Comparison of ENCODE assay signal across 20 cellular contexts in the genomic region with DNA sequence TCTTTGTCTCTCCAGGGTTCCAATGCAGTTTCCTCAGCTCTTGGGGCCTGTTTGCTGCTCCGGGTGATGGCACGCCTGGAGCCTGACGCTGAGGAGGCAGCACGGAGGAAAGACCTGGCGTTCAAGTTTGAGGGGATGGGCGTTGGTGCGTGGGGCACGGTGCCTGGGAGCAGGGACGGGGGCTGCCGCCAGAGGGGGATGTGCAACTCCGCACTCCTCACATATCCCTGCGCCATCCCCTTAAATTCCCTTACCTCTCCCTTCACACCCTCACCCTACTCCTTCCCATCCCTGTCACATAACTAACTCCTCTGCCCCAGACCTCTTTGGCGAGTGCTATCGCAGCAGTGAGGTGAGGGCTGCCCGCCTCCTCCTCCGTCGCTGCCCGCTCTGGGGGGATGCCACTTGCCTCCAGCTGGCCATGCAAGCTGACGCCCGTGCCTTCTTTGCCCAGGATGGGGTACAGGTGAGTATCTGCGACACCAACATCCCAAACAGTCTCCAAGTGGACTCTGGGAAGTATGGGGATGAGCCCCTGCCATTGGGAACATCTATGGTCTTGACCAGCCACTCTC. TPM values are rescaled to one million over a fixed set of nuclear protein-coding genes. Genes with fewer than 3 reads are reported as not detected.
A peak's percentile ranks its signal among the peaks of the same experiment; 100 is the strongest.
DNase-seq lines count a peak whose midpoint lies in the region; ATAC-seq and TF ChIP-seq lines count a peak whose summit lies in the region.
"Had no signal": no experiment of that assay in that cellular context is flagged by ENCODE, and none has a peak within 500 bp of the region (broad histone marks: within the 10 kb centered on the region; RNA-seq: fewer than 3 reads in every experiment).

No MANE protein-coding gene starts in this region.

- H3K36me3 ChIP-seq in GM23338 (ENCODE audit: insufficient read depth): no peaks in the 10 kb centered on the region
- H3K36me3 ChIP-seq in Loucy (ENCODE audit: insufficient read depth, low read length): no peaks in the 10 kb centered on the region
- no peaks in the 10 kb centered on the region for H3K36me3 ChIP-seq in parathyroid adenoma (ENCODE audit: control insufficient read depth, insufficient read depth, low read length)

- H3K9me2 ChIP-seq in GM23338 (ENCODE audit: insufficient read depth): no peaks in the 10 kb centered on the region
- no peaks in the 10 kb centered on the region for H3K9me2 ChIP-seq in Loucy (replicated peaks; ENCODE audit: low read depth, low read length)

- H3K9me3 ChIP-seq in Loucy (ENCODE audit: insufficient read depth, low read depth, low read length): peaks cover 2% of the 10 kb centered on the region; the same call in 1 of the 2 replicates
- no peaks in the 10 kb centered on the region for H3K9me3 ChIP-seq in parathyroid adenoma (ENCODE audit: control insufficient read depth, low read length)

- peak overlapping the region; percentile 38; the same call in 1 of the 2 replicates for H3K4me3 ChIP-seq in GM23338
- H3K4me3 ChIP-seq in Loucy (ENCODE audit: low read length, poor library complexity, severe bottlenecking): no peak overlapping the region
- H3K4me3 ChIP-seq in parathyroid adenoma (ENCODE audit: low read depth, low read length): no peak overlapping the region
- H3K4me3 ChIP-seq: GM23248 had no signal

- peaks cover 5% of the 10 kb centered on the region for H3K27me3 Mint-ChIP-seq in GM23338 (ENCODE audit: insufficient read depth, low read depth, poor library complexity)

- H3K9me3 Mint-ChIP-seq in GM23338: peaks cover 7% of the 10 kb centered on the region; the same call in 2 of the 3 replicates
- H3K9me3 Mint-ChIP-seq: HFFc6 had no signal

- H3K4me1 ChIP-seq in GM23338 (ENCODE audit: insufficient read depth) (peaks cover 5% of the 10 kb centered on the region; the same call in 1 of the 2 replicates), Loucy (ENCODE audit: insufficient read depth, low read length, poor library complexity, severe bottlenecking) (peaks cover 12% of the 10 kb centered on the region), parathyroid adenoma (no peaks in the 10 kb centered on the region)
- H3K4me1 ChIP-seq: Caco-2 had no signal

- H4K20me1 ChIP-seq in GM23338 (replicated peaks; ENCODE audit: insufficient read depth) (no peaks in the 10 kb centered on the region), Loucy (ENCODE audit: insufficient read depth, low read length, poor library complexity, severe bottlenecking) (no peaks in the 10 kb centered on the region)

- no peak overlapping the region for H3K27ac ChIP-seq in GM23338 (ENCODE audit: low read depth)
- peak overlapping the region; percentile 26 for H3K27ac ChIP-seq in parathyroid adenoma
- H3K27ac ChIP-seq: GM23248, KMS-11 had no signal

- no peak overlapping the region for H3K27ac Mint-ChIP-seq in GM23338
- H3K27ac Mint-ChIP-seq: HFFc6 had no signal

- H3K4me3 Mint-ChIP-seq in GM23338: no peak overlapping the region
- H3K4me3 Mint-ChIP-seq: CD4-positive, CD25-positive, alpha-beta regulatory T cell; HFFc6 had no signal

- H3K4me2 ChIP-seq in GM23338 (peak overlapping the region; percentile 72), Loucy (ENCODE audit: low read depth, low read length, poor library complexity, severe bottlenecking) (no peak overlapping the region), parathyroid adenoma (ENCODE audit: low read length) (no peak overlapping the region)
- H3K4me2 ChIP-seq: KMS-11 had no signal

- DNase-seq in GM23338 (ENCODE audit: low spot score) (peak; percentile 77), iPS-NIHi11 (ENCODE audit: low spot score) (peak; percentile 41), DMS53 (lab: John Stamatoyannopoulos, UW) (no peak)
- DNase-seq: Caco-2; CD4-positive, CD25-positive, alpha-beta regulatory T cell; DMS153; EL; GM23248; HFFc6; MM.1S; NCI-H1092 treated with DMSO at 0.1 percent for 48 hours; NCI-H2081 treated with DMSO at 0.1 percent for 48 hours; NCI-H510A treated with DMSO at 0.1 percent for 48 hours had no signal

- TF ChIP-seq CTCF in GM23338 (conservative IDR thresholded peaks at IDR 0.05; ENCODE audit: low read depth in 2 of 2) (peak; percentile 50 to 62), Loucy (conservative IDR thresholded peaks at IDR 0.05; ENCODE audit: low read length) (no peak), parathyroid adenoma (IDR thresholded peaks at IDR 0.05) (no peak)

- ATAC-seq in GM23338: peak; percentile 92
- no peak for ATAC-seq in GM21723 (IDR thresholded peaks at IDR 0.05; ENCODE audit: unreplicated experiment)
- no peak for ATAC-seq in HG03378 (IDR thresholded peaks at IDR 0.05; ENCODE audit: unreplicated experiment)
- ATAC-seq in HG03095 (IDR thresholded peaks at IDR 0.05; ENCODE audit: unreplicated experiment): no peak
- ATAC-seq: HepG2 had no signal

- H3K36me3 Mint-ChIP-seq in GM23338 (ENCODE audit: low read depth): peaks cover 16% of the 10 kb centered on the region; the same call in 2 of the 3 replicates
- H3K36me3 Mint-ChIP-seq: CD4-positive, CD25-positive, alpha-beta regulatory T cell had no signal

- H2AFZ ChIP-seq in GM23338 (peak overlapping the region; percentile 85), Loucy (ENCODE audit: low read length) (peak overlapping the region; percentile 14; the same call in 1 of the 2 replicates), parathyroid adenoma (no peak overlapping the region)
- H2AFZ ChIP-seq: GM23248 had no signal

- H3K9ac ChIP-seq in Loucy (ENCODE audit: low read depth, low read length, poor library complexity, severe bottlenecking) (no peak overlapping the region), parathyroid adenoma (no peak overlapping the region)
- H3K9ac ChIP-seq: GM23248, KMS-11 had no signal

- no peaks in the 10 kb centered on the region for H3K79me2 ChIP-seq in GM23338 (replicated peaks; ENCODE audit: insufficient read depth)
- H3K79me2 ChIP-seq in Loucy (ENCODE audit: insufficient read depth, low read length): no peaks in the 10 kb centered on the region
- no peaks in the 10 kb centered on the region for H3K79me2 ChIP-seq in parathyroid adenoma

- H3F3A ChIP-seq in GM23338 (replicated peaks; ENCODE audit: low read depth) (no peaks in the 10 kb centered on the region), Loucy (ENCODE audit: low read depth) (no peaks in the 10 kb centered on the region)

- peaks cover 9% of the 10 kb centered on the region for H3K4me1 Mint-ChIP-seq in GM23338

- H3K27me3 ChIP-seq in GM23338 (ENCODE audit: insufficient read depth) (no peaks in the 10 kb centered on the region), Loucy (ENCODE audit: insufficient read depth, low read length, poor library complexity, severe bottlenecking) (no peaks in the 10 kb centered on the region), parathyroid adenoma (ENCODE audit: control insufficient read depth, insufficient read depth, low read length) (no peaks in the 10 kb centered on the region)

TF ChIP-seq in GM23338, 12 proteins besides CTCF, POLR2A, EP300 and RAD21 (continues in another document):
- TF ChIP-seq ZNF114 (CRISPR knock-in tag; IDR thresholded peaks at IDR 0.05): no peak
- no peak for TF ChIP-seq ZNF331 (CRISPR knock-in tag; IDR thresholded peaks at IDR 0.05; ENCODE audit: low read depth)
- no peak for TF ChIP-seq NANOG (IDR thresholded peaks at IDR 0.05; ENCODE audit: borderline replicate concordance)
- TF ChIP-seq, protein P1, sequence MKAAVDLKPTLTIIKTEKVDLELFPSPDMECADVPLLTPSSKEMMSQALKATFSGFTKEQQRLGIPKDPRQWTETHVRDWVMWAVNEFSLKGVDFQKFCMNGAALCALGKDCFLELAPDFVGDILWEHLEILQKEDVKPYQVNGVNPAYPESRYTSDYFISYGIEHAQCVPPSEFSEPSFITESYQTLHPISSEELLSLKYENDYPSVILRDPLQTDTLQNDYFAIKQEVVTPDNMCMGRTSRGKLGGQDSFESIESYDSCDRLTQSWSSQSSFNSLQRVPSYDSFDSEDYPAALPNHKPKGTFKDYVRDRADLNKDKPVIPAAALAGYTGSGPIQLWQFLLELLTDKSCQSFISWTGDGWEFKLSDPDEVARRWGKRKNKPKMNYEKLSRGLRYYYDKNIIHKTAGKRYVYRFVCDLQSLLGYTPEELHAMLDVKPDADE (IDR thresholded peaks at IDR 0.05): no peak
- TF ChIP-seq, protein P2, sequence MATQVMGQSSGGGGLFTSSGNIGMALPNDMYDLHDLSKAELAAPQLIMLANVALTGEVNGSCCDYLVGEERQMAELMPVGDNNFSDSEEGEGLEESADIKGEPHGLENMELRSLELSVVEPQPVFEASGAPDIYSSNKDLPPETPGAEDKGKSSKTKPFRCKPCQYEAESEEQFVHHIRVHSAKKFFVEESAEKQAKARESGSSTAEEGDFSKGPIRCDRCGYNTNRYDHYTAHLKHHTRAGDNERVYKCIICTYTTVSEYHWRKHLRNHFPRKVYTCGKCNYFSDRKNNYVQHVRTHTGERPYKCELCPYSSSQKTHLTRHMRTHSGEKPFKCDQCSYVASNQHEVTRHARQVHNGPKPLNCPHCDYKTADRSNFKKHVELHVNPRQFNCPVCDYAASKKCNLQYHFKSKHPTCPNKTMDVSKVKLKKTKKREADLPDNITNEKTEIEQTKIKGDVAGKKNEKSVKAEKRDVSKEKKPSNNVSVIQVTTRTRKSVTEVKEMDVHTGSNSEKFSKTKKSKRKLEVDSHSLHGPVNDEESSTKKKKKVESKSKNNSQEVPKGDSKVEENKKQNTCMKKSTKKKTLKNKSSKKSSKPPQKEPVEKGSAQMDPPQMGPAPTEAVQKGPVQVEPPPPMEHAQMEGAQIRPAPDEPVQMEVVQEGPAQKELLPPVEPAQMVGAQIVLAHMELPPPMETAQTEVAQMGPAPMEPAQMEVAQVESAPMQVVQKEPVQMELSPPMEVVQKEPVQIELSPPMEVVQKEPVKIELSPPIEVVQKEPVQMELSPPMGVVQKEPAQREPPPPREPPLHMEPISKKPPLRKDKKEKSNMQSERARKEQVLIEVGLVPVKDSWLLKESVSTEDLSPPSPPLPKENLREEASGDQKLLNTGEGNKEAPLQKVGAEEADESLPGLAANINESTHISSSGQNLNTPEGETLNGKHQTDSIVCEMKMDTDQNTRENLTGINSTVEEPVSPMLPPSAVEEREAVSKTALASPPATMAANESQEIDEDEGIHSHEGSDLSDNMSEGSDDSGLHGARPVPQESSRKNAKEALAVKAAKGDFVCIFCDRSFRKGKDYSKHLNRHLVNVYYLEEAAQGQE (IDR thresholded peaks at IDR 0.05; ENCODE audit: unreplicated experiment): no peak
- TF ChIP-seq EZH2 (IDR thresholded peaks at IDR 0.05; ENCODE audit: low read depth, unreplicated experiment): no peak
- TF ChIP-seq CREB1 (CRISPR knock-in tag; IDR thresholded peaks at IDR 0.05; ENCODE audit: low read depth): no peak
- no peak for TF ChIP-seq EZH2phosphoT487 (IDR thresholded peaks at IDR 0.05; ENCODE audit: unreplicated experiment)
- no peak for TF ChIP-seq POLR2AphosphoS5 (IDR thresholded peaks at IDR 0.05; ENCODE audit: low read depth)
- TF ChIP-seq STAT1 (IDR thresholded peaks at IDR 0.05; ENCODE audit: unreplicated experiment): no peak
- no peak for TF ChIP-seq JUNB (IDR thresholded peaks at IDR 0.05; ENCODE audit: unreplicated experiment)

RNA-seq across cellular contexts. Expression of a gene that starts 31.1 kb away (rescaled TPM):
- 11.6 and 16.5 TPM in 2 replicates for total RNA-seq in GM23338 (2014; rRNA removed; shearing (Covaris generic))
- polyA plus RNA-seq in GM23338 (2016; fragmentation: Nextera tagmentation; extraction: Ambion mirVana): 25.7 and 30.4 TPM in 2 replicates
- total RNA-seq: CD4-positive, CD25-positive, alpha-beta regulatory T cell had no signal
- polyA plus RNA-seq: CD4-positive, CD25-positive, alpha-beta regulatory T cell had no signal

RNA-seq across cellular contexts. Expression of a gene that starts 33.5 kb away (rescaled TPM):
- total RNA-seq in GM23338 (2014; rRNA removed; shearing (Covaris generic)): 1.4 and 1.9 TPM in 2 replicates
- polyA plus RNA-seq in GM23338 (2016; fragmentation: Nextera tagmentation; extraction: Ambion mirVana): 2.0 and 2.5 TPM in 2 replicates
- total RNA-seq: Caco-2; CD4-positive, CD25-positive, alpha-beta regulatory T cell; GM23248; HFFc6 had no signal
- polyA plus RNA-seq: CD4-positive, CD25-positive, alpha-beta regulatory T cell; GM23248 had no signal

Comparison
In these comparisons a context has a peak if more than half of its experiments do, and no peak if none do; other contexts are left out.
1. CTCF ChIP-seq: peak in GM23338 (2 of 2); none in Loucy (single experiment) and parathyroid adenoma (single experiment).